ENCODE assay signal across 25 cellular contexts in the genomic region with DNA sequence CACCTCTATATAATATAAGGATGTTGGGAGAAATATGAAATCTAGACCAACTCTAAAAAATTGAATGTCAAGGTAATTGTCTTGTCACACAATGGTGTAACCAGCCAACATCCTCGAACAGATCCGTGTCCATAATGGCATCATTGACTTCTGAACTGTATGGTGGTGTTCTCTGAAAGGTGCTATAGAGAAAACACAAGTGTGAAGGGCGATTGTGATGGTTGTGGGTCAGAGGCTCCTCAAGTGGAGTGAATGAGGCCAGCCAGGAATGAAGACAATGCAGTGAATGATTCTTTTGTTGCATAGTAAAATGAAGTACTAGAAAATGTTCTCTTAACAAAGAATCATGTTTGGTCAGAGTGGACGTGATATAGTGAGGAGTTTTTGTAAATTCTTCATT. TPM values are rescaled to one million over a fixed set of nuclear protein-coding genes. Genes with fewer than 3 reads are reported as not detected.
A peak's percentile ranks its signal among the peaks of the same experiment; 100 is the strongest.
DNase-seq lines count a peak whose midpoint lies in the region; FAIRE-seq and TF ChIP-seq lines count a peak whose summit lies in the region.
"Had no signal": no experiment of that assay in that cellular context is flagged by ENCODE, and none has a peak within 500 bp of the region (broad histone marks: within the 10 kb centered on the region; RNA-seq: fewer than 3 reads in every experiment).

No MANE protein-coding gene starts in this region.

- no peak overlapping the region for H3K4me2 ChIP-seq in H1 (ENCODE audit: insufficient read depth in 1 of 2, low read depth in 2 of 2, low read length in 2 of 2)
- H3K4me2 ChIP-seq: SK-N-SH had no signal

- POLR2A ChIA-PET in H1 (lab: Charles Lee; ENCODE audit: partially characterized antibody): no interaction called here

- TF ChIP-seq CTCF in H1 (IDR thresholded peaks at IDR 0.05; ENCODE audit: control extremely low read depth in 1 of 3, insufficient read depth in 1 of 3, low read depth in 1 of 3, low read length in 3 of 3) (no peak), lower leg skin (IDR thresholded peaks at IDR 0.05) (no peak), D721Med (IDR thresholded peaks at IDR 0.05; ENCODE audit: insufficient read depth, missing control alignments) (no peak)

- TF ChIP-seq RAD21 in H1 (IDR thresholded peaks at IDR 0.05 in 1 of 2, conservative IDR thresholded peaks at IDR 0.05 in 1 of 2; ENCODE audit: low read depth in 2 of 2, low read length in 2 of 2): no peak

- no peak for TF ChIP-seq EP300 in H1 (IDR thresholded peaks at IDR 0.05; ENCODE audit: borderline replicate concordance in 1 of 2, low read depth in 2 of 2, low read length in 2 of 2)

- H3K14ac ChIP-seq in H1 (ENCODE audit: insufficient read length): no peak overlapping the region

- H3K4ac ChIP-seq in H1 (replicated peaks; ENCODE audit: insufficient read length, low read depth, low read length): no peak overlapping the region

- peaks cover 2% of the 10 kb centered on the region; the same call in 1 of the 2 replicates for H3K23me2 ChIP-seq in H1 (ENCODE audit: low read depth, low read length)

- H3K18ac ChIP-seq in H1 (ENCODE audit: extremely low read depth, low read length): no peak overlapping the region

- no peak overlapping the region for H2BK120ac ChIP-seq in H1 (replicated peaks; ENCODE audit: low read depth, low read length)

- CTCF ChIA-PET in H1 (lab: Charles Lee; ENCODE audit: partially characterized antibody): interaction anchor here (0.9 to 1.0 kb wide), 2 partner anchors 10 to 154 kb away, joined by 3 read pairs; no protein-coding TSS in a partner anchor

- H3K4me3 ChIP-seq in H1 (ENCODE audit: extremely low read depth in 1 of 4, insufficient read depth in 2 of 4, low read depth in 3 of 4, low read length in 4 of 4) (no peak overlapping the region), lower leg skin (ENCODE audit: low read depth, poor library complexity, severe bottlenecking) (no peak overlapping the region)
- H3K4me3 ChIP-seq: GM23248, K562, MG63 had no signal

- H3K4me1 ChIP-seq in H1 (replicated peaks in 1 of 4; ENCODE audit: control insufficient read depth in 3 of 4, insufficient read depth in 4 of 4, low read length in 3 of 4): peaks cover 8 to 24% (median 15%) of the 10 kb centered on the region in 4 experiments
- H3K4me1 ChIP-seq: BE2C had no signal

- intact Hi-C loops in lower leg skin (cut with DNase I; ENCODE audit: low total_unique reads): no loop called here

- H4K8ac ChIP-seq in H1 (ENCODE audit: extremely low read depth, insufficient read depth, low read length): no peak overlapping the region

- no peak overlapping the region for H3K27ac ChIP-seq in H1 (ENCODE audit: low read depth, low read length)
- H3K27ac ChIP-seq: 22Rv1, GM23248, RWPE1 had no signal

- FAIRE-seq in H1 (lab: Jason Lieb, UNC): peak; percentile 52
- no peak for FAIRE-seq in D721Med (lab: Jason Lieb, UNC)
- FAIRE-seq: GM18507, HTR-8/SVneo, K562 had no signal

- H2BK5ac ChIP-seq in H1 (ENCODE audit: low read depth, low read length): no peak overlapping the region

- no peak overlapping the region for H3K23ac ChIP-seq in H1 (ENCODE audit: insufficient read length)

- no peak overlapping the region for H2BK15ac ChIP-seq in H1 (ENCODE audit: low read length)

- 93% methylated on average over 4 of the region's 4 CpGs; no CpG with 5 or more reads in 1 of the 2 experiments for WGBS in H1 (ENCODE audit: extremely low coverage in 1 of 2, insufficient coverage in 1 of 2, insufficient read length in 1 of 2, insufficient replicate concordance in 2 of 2, low coverage in 1 of 2, low lambda C conversion rate in 2 of 2, missing lambda C conversion rate in 1 of 2), 2 experiments
- WGBS in lower leg skin, 2 donors: 82 to 89% methylated on average over 4 of the region's 4 CpGs

- H3K9ac ChIP-seq in H1 (replicated peaks in 1 of 4; ENCODE audit: extremely low read depth in 1 of 4, low read depth in 3 of 4, low read length in 3 of 4): no peak overlapping the region
- H3K9ac ChIP-seq: GM23248, SK-N-SH had no signal

- 0 out of 2 replicates have a peak overlapping the region, but pooled peaks have one; percentile 51 for H2BK12ac ChIP-seq in H1 (ENCODE audit: low read depth, low read length)

- no peak overlapping the region for H2AK5ac ChIP-seq in H1 (ENCODE audit: low read depth, low read length)

- H3K79me1 ChIP-seq in H1 (ENCODE audit: low read depth, low read length): peaks cover 8% of the 10 kb centered on the region; the same call in 1 of the 2 replicates

- peak; percentile 27 for DNase-seq in DMS53 (lab: John Stamatoyannopoulos, UW)
- DNase-seq in DMS53 treated with DMSO at 0.1 percent for 48 hours (lab: John Stamatoyannopoulos, UW; ENCODE audit: unreplicated experiment): no peak
- DNase-seq in NCI-H2029 treated with DMSO at 0.1 percent for 48 hours (lab: John Stamatoyannopoulos, UW): peak; percentile 63
- DNase-seq in H1 (ENCODE audit: low read depth in 1 of 2, low spot score in 2 of 2): no peak
- peak; percentile 23 for DNase-seq in pons (ENCODE audit: low spot score)
- no peak for DNase-seq in Ammon's horn (ENCODE audit: low spot score)
- DNase-seq in lower leg skin (ENCODE audit: low spot score in 2 of 2): no peak
- no peak for DNase-seq in D721Med (ENCODE audit: insufficient read length, low spot score)
- DNase-seq: BE2C; CD8-positive, alpha-beta memory T cell; DMS153; MG63; NCI-H1417; NCI-H1694 treated with DMSO at 0.1 percent for 48 hours; NCI-H446 treated with DMSO at 0.1 percent for 48 hours; NCI-H526; SHP77; SK-N-SH; SW 1271 had no signal

- no peaks in the 10 kb centered on the region for H4K20me1 ChIP-seq in H1 (replicated peaks in 1 of 2; ENCODE audit: control insufficient read depth in 1 of 2, insufficient read depth in 2 of 2, low read length in 2 of 2)

- no peak overlapping the region for H4K91ac ChIP-seq in H1 (replicated peaks; ENCODE audit: insufficient read length, low read length)

- no peaks in the 10 kb centered on the region for H3K27me3 ChIP-seq in H1 (replicated peaks in 1 of 4; ENCODE audit: control insufficient read depth in 3 of 4, extremely low read depth in 1 of 4, insufficient read depth in 3 of 4, low read length in 3 of 4)
- H3K27me3 ChIP-seq: BE2C, MG63 had no signal

- H4K5ac ChIP-seq in H1 (ENCODE audit: insufficient read length, low read depth, low read length): no peak overlapping the region

- H2AFZ ChIP-seq in H1 (ENCODE audit: low read length): no peak overlapping the region
- H2AFZ ChIP-seq: GM23248 had no signal

- H2BK20ac ChIP-seq in H1 (ENCODE audit: low read length): no peak overlapping the region

- no peaks in the 10 kb centered on the region for H3K9me3 ChIP-seq in H1 (ENCODE audit: insufficient read depth in 2 of 2, low read depth in 1 of 2, low read length in 1 of 2)
- H3K9me3 ChIP-seq: BE2C, MG63, SK-N-SH had no signal

- H3K36me3 ChIP-seq in H1 (ENCODE audit: control insufficient read depth in 2 of 4, insufficient read depth in 4 of 4, low read length in 3 of 4): no peaks in the 10 kb centered on the region
- H3K36me3 ChIP-seq: BE2C, MG63 had no signal

- peaks cover 0 to 89% of the 10 kb centered on the region in 2 experiments; a peak in 3 of 4 replicates for H3K79me2 ChIP-seq in H1 (ENCODE audit: control insufficient read depth in 1 of 2, insufficient read depth in 2 of 2, low read length in 2 of 2)

- no peak overlapping the region for H3K56ac ChIP-seq in H1 (replicated peaks; ENCODE audit: insufficient read length, low read depth, low read length)

- TF ChIP-seq POLR2A in H1 (IDR thresholded peaks at IDR 0.05; ENCODE audit: control extremely low read depth in 1 of 2, low read depth in 2 of 2, low read length in 2 of 2): no peak
- TF ChIP-seq POLR2A in lower leg skin (IDR thresholded peaks at IDR 0.05): no peak

TF ChIP-seq in H1, 55 proteins besides CTCF, POLR2A, EP300 and RAD21:
- TF ChIP-seq CHD2 (IDR thresholded peaks at IDR 0.05; ENCODE audit: low read length) (no peak), CBX5 (IDR thresholded peaks at IDR 0.05; ENCODE audit: low read depth, low read length) (no peak), PHF8 (conservative IDR thresholded peaks at IDR 0.05; ENCODE audit: low read depth, low read length) (no peak), TCF12 (IDR thresholded peaks at IDR 0.05; ENCODE audit: low read depth, low read length) (no peak), JUN (IDR thresholded peaks at IDR 0.05; ENCODE audit: low read depth, low read length) (no peak), ATF2 (IDR thresholded peaks at IDR 0.05; ENCODE audit: low read length) (no peak), CREB1 (IDR thresholded peaks at IDR 0.05) (no peak)

RNA-seq across cellular contexts. Expression of gene CARMIL1, which starts 58.3 kb away (rescaled TPM):
- 39.0 and 40.4 TPM in 2 replicates for total RNA-seq in H1 (2021; fragmentation: NEBNext Ultra II Directional; extraction: Animal tissue kit (Norgen Biotek cat#: 25700))
- 10.7 and 20.3 TPM in 2 replicates for polyA plus RNA-seq in H1 (2011; rRNA removed)
- polyA plus RNA-seq in H1 (2011; cell fraction: cytosol; rRNA removed): 16.5 TPM
- polyA plus RNA-seq in H1 (2011; cell fraction: nucleus; rRNA removed): 9.9 TPM
- polyA plus RNA-seq in H1 (2012, experiment 1 of 2): 19.1 to 39.0 TPM (median 24.0 TPM) in 4 replicates
- 4.7 TPM for polyA plus RNA-seq in H1 (2012, experiment 2 of 2)
- polyA plus RNA-seq in H1 (2013, experiment 1 of 2): 22.8 TPM
- 22.6 TPM for polyA plus RNA-seq in H1 (2013, experiment 2 of 2)
- polyA minus RNA-seq in H1 (2011; rRNA and poly(A)+ RNA removed): 25.0 and 40.8 TPM in 2 replicates
- 23.8 TPM for polyA minus RNA-seq in H1 (2011; cell fraction: cytosol; rRNA and poly(A)+ RNA removed)
- 34.7 TPM for polyA minus RNA-seq in H1 (2011; cell fraction: nucleus; rRNA and poly(A)+ RNA removed)
- 10 to 100 TPM; 14.9 to 23.5 (median 20.3) TPM for total RNA-seq in lower leg skin
- polyA plus RNA-seq: CD8-positive, alpha-beta memory T cell had no signal

Comparison
In these comparisons a context has a peak if more than half of its experiments do, and no peak if none do; other contexts are left out.
1. DNase-seq: peak in DMS53 (single experiment), NCI-H2029 treated with DMSO at 0.1 percent for 48 hours (single experiment) and pons (single experiment); none in DMS53 treated with DMSO at 0.1 percent for 48 hours (single experiment), H1 (0 of 2), Ammon's horn (single experiment), lower leg skin (0 of 2) and D721Med (single experiment).